Comparison of ENCODE assay signal across 8 cellular contexts in the genomic region with DNA sequence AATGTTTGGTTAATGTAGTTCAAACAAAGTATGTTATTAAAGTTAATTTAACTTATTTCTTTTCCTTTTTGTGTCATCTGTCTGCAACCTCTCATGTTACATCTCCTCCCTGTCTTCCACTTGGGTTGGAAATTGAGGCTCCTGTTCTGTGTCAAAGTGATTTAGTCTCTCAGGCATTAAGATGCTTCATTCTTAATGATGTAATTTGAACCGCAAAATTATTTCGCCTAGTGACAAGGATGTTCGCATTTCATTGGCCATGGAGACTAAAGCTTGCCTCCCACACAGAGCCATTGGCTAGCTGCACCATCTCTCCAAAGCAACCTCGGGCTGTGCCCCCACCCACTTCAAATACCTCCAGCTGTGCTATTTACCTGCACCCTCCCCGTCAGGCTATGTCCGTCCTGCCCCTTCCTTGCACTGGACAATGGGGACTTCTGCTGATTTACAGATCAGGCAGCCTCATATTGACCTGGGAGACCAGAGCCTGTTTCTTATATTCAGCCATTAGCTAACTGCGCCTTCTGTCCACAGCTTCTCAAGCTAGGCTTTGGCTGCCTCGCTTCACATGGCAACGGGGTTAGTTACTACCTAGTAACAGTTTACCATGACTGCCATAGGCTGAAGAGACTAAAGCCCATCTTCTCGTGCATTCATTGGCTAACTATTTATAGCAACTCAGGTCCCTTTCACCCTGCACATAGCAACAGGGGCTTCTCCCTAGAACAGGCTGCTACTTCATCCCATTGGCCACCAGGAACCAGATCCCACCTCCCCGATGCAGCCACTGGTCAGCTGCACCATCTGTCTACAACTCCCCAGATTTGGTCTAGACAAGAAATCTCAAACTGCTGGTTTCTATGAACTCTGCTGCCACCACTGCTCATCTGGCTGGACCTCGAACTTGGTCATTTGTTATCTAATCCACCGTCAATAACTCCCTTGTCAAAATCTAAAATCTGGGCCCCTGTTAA. TPM values are rescaled to one million over a fixed set of nuclear protein-coding genes. Genes with fewer than 3 reads are reported as not detected.
DNase-seq lines count a peak whose midpoint lies in the region; FAIRE-seq and TF ChIP-seq lines count a peak whose summit lies in the region.

No MANE protein-coding gene starts in this region.

- H3K4me2 ChIP-seq in Loucy (ENCODE audit: low read depth, low read length, poor library complexity, severe bottlenecking) (peak overlapping the region; percentile 79), smooth muscle cell (peak overlapping the region; percentile 73)

- H3K27ac ChIP-seq in SJCRH30 (no peak overlapping the region), coronary artery (peak overlapping the region; percentile 65 to 85), kidney (ENCODE audit: low read depth in 2 of 2, low read length in 2 of 2) (peak overlapping the region; percentile 82 to 88), smooth muscle cell (ENCODE audit: low read depth) (peak overlapping the region; percentile 91)

- H3K27me3 ChIP-seq in Loucy (ENCODE audit: insufficient read depth, low read length, poor library complexity, severe bottlenecking) (no peaks in the 10 kb centered on the region), SJCRH30 (no peaks in the 10 kb centered on the region), smooth muscle cell (ENCODE audit: low read depth) (no peaks in the 10 kb centered on the region)

- FAIRE-seq in kidney (lab: Jason Lieb, UNC), result peak; percentile 99

- no peaks in the 10 kb centered on the region for H3K36me3 ChIP-seq in Loucy (ENCODE audit: insufficient read depth, low read length)
- H3K36me3 ChIP-seq in SJCRH30, result no peaks in the 10 kb centered on the region
- no peaks in the 10 kb centered on the region for H3K36me3 ChIP-seq in kidney (ENCODE audit: control insufficient read depth in 1 of 2, insufficient read depth in 2 of 2, low read length in 2 of 2)
- H3K36me3 ChIP-seq in smooth muscle cell (ENCODE audit: low read depth), result no peaks in the 10 kb centered on the region

- no peaks in the 10 kb centered on the region; the same call in 1 of the 2 replicates for H3F3A ChIP-seq in Loucy (ENCODE audit: low read depth)
- no peaks in the 10 kb centered on the region for H3F3A ChIP-seq in smooth muscle cell (ENCODE audit: low read depth)

- H3K4me3 ChIP-seq in Loucy (ENCODE audit: low read length, poor library complexity, severe bottlenecking), result peak overlapping the region; percentile 73
- H3K4me3 ChIP-seq in SJCRH30, result peak overlapping the region; percentile 23; the same call in 1 of the 2 replicates
- H3K4me3 ChIP-seq in coronary artery, result peak overlapping the region; percentile 62
- H3K4me3 ChIP-seq in kidney (ENCODE audit: low read length in 2 of 2), result peak overlapping the region; percentile 67 to 76
- H3K4me3 ChIP-seq in smooth muscle cell, result peak overlapping the region; percentile 45

- H3K9me3 ChIP-seq in Loucy (ENCODE audit: insufficient read depth, low read depth, low read length) (no peaks in the 10 kb centered on the region), SJCRH30 (replicated peaks) (no peaks in the 10 kb centered on the region), kidney (ENCODE audit: control insufficient read depth in 1 of 2, low read length in 2 of 2) (no peaks in the 10 kb centered on the region), smooth muscle cell (replicated peaks; ENCODE audit: low read depth) (no peaks in the 10 kb centered on the region)

- H3K9ac ChIP-seq in Loucy (ENCODE audit: low read depth, low read length, poor library complexity, severe bottlenecking) (peak overlapping the region; percentile 63), kidney (ENCODE audit: low read length in 2 of 2) (peak overlapping the region; percentile 37 to 56), smooth muscle cell (ENCODE audit: low read depth) (peak overlapping the region; percentile 80)

- intact Hi-C loops in kidney (cut with DNase I), result no loop called here

- no peaks in the 10 kb centered on the region for H3K9me2 ChIP-seq in Loucy (replicated peaks; ENCODE audit: low read depth, low read length)

- DNase-seq in activated CD8-positive, alpha-beta memory T cell treated with anti-CD3 and anti-CD28 coated beads for 24 hours, result peak; percentile 58
- no peak for DNase-seq in activated CD8-positive, alpha-beta memory T cell treated with anti-CD3 and anti-CD28 coated beads, Interleukin-2, amount 50 U/mL, for 48 hours
- DNase-seq in H4 (ENCODE audit: low spot score), result peak; percentile 72
- DNase-seq in SJCRH30, result peak; percentile 53 to 69
- peak; percentile 87 for DNase-seq in coronary artery (ENCODE audit: low spot score)
- DNase-seq in kidney, result peak; percentile 89
- DNase-seq in smooth muscle cell (lab: John Stamatoyannopoulos, UW; ENCODE audit: unreplicated experiment), result peak; percentile 41

- TF ChIP-seq CTCF in Loucy (conservative IDR thresholded peaks at IDR 0.05; ENCODE audit: low read length) (peak; percentile 33), coronary artery (IDR thresholded peaks at IDR 0.05) (no peak), kidney (IDR thresholded peaks at IDR 0.05; ENCODE audit: borderline replicate concordance, extremely low read depth, insufficient read depth) (peak; percentile 13), smooth muscle cell (IDR thresholded peaks at IDR 0.05; ENCODE audit: borderline replicate concordance, insufficient read depth, poor library complexity, severe bottlenecking) (no peak)

- no peaks in the 10 kb centered on the region for H4K20me1 ChIP-seq in Loucy (ENCODE audit: insufficient read depth, low read length, poor library complexity, severe bottlenecking)
- H4K20me1 ChIP-seq in smooth muscle cell (ENCODE audit: low read depth), result no peaks in the 10 kb centered on the region

- peaks cover 25% of the 10 kb centered on the region for H3K4me1 ChIP-seq in Loucy (ENCODE audit: insufficient read depth, low read length, poor library complexity, severe bottlenecking)
- no peaks in the 10 kb centered on the region for H3K4me1 ChIP-seq in SJCRH30
- no peaks in the 10 kb centered on the region for H3K4me1 ChIP-seq in kidney (ENCODE audit: control insufficient read depth in 1 of 2, insufficient read depth in 1 of 2, low read depth in 1 of 2, low read length in 2 of 2)
- peaks cover 4% of the 10 kb centered on the region for H3K4me1 ChIP-seq in smooth muscle cell (ENCODE audit: low read depth)

- 36% methylated on average over 13 of the region's 13 CpGs for WGBS in smooth muscle cell (ENCODE audit: low lambda C conversion rate)

- H3K79me2 ChIP-seq in Loucy (ENCODE audit: insufficient read depth, low read length), result no peaks in the 10 kb centered on the region
- no peaks in the 10 kb centered on the region for H3K79me2 ChIP-seq in smooth muscle cell (ENCODE audit: low read depth)

- H2AFZ ChIP-seq in Loucy (ENCODE audit: low read length) (peak overlapping the region; percentile 95), smooth muscle cell (ENCODE audit: low read depth) (no peak overlapping the region)

RNA-seq across cellular contexts. Expression of a gene that starts 8.6 kb away (rescaled TPM):
- total RNA-seq in H4 (2014; rRNA removed; shearing (Covaris generic)), result not detected in 2 replicates
- not detected in 2 replicates for total RNA-seq in SJCRH30 (2014; rRNA removed; shearing (Covaris generic))
- total RNA-seq in kidney (0.57 TPM), smooth muscle cell (0.22 TPM in 1 of 2 replicates, not detected in the other)
- polyA plus RNA-seq in kidney (ENCODE audit: insufficient read depth, low read depth, low replicate concordance) (0.17 TPM), smooth muscle cell (not detected in 2 replicates)

Comparison
In these comparisons a context has a peak if more than half of its experiments do, and no peak if none do; other contexts are left out.
1. H3K4me3 ChIP-seq: peak in every context shown above with its lines; median percentile 73 in Loucy; 72 in kidney; 62 in coronary artery; 45 in smooth muscle cell; 23 in SJCRH30.
2. CTCF ChIP-seq: peak in Loucy (single experiment) and kidney (single experiment); none in coronary artery (single experiment) and smooth muscle cell (single experiment).
3. Peak in every context shown above with its lines, with median percentiles within 50 percentile points of each other: H3K9ac ChIP-seq.